1 cellular context compared by ENCODE assay signal in the genomic region with DNA sequence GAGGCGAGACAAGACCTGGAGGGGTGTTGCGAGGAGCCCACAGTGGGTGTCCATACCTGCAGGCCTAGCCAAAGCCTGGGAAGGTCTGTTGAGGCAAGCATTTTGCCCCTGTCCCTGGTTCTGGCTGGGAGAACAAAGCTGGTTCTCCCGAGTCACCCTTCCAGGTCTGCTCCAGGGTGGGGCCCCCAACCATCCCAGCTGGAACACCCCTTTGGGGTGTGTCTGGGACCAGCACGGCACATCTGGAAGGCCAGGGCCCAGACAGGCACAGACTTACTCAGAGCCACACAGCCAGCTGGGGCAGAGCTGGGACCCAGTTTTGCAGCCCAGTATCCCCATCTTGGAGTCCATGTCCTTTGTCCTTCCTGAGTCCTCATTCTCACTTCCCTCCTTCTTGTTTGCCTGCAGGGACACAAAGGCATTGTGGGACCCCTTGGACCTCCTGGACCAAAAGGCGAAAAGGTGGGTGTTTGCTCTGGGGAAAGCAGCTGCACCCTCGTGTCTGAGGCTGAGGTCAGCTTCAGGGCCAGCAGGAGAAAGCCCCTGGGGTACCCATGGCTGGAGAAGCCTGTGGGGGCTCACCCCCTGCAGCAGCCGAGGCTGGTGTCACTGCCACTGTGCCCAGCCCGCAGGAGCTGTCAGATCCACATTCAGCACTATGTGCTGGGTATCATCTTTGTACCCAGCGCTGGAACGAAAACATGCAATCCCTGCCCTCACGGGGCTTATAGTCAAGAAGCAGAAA.
TF ChIP-seq lines count a peak whose summit lies in the region.

No MANE protein-coding gene starts in this region.

TF ChIP-seq in HepG2, 621 proteins besides CTCF, POLR2A, EP300 and RAD21:
- TF ChIP-seq, protein P1, sequence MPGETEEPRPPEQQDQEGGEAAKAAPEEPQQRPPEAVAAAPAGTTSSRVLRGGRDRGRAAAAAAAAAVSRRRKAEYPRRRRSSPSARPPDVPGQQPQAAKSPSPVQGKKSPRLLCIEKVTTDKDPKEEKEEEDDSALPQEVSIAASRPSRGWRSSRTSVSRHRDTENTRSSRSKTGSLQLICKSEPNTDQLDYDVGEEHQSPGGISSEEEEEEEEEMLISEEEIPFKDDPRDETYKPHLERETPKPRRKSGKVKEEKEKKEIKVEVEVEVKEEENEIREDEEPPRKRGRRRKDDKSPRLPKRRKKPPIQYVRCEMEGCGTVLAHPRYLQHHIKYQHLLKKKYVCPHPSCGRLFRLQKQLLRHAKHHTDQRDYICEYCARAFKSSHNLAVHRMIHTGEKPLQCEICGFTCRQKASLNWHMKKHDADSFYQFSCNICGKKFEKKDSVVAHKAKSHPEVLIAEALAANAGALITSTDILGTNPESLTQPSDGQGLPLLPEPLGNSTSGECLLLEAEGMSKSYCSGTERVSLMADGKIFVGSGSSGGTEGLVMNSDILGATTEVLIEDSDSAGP (CRISPR knock-in tag; IDR thresholded peaks at IDR 0.05; ENCODE audit: borderline replicate concordance): no peak
- TF ChIP-seq ZNF121 (CRISPR knock-in tag; IDR thresholded peaks at IDR 0.05) (no peak), EEA1 (CRISPR knock-in tag; IDR thresholded peaks at IDR 0.05; ENCODE audit: borderline replicate concordance) (no peak), TFDP2 (CRISPR knock-in tag; IDR thresholded peaks at IDR 0.05) (no peak), HOXA7 (CRISPR knock-in tag; IDR thresholded peaks at IDR 0.05) (no peak), PRDM4 (CRISPR knock-in tag; IDR thresholded peaks at IDR 0.05; ENCODE audit: borderline replicate concordance) (no peak), MXD4 (CRISPR knock-in tag; IDR thresholded peaks at IDR 0.05) (no peak), DMAP1 (CRISPR knock-in tag; IDR thresholded peaks at IDR 0.05) (no peak), RBM22 (optimal IDR thresholded peaks at IDR 0.05; ENCODE audit: low read length) (peak; percentile 59), MTA1 (CRISPR knock-in tag; IDR thresholded peaks at IDR 0.05; ENCODE audit: borderline replicate concordance) (no peak), AGO2 (optimal IDR thresholded peaks at IDR 0.05; ENCODE audit: low read depth, low read length) (peak; percentile 70), CREB1 (IDR thresholded peaks at IDR 0.05) (no peak), CREB1 (CRISPR knock-in tag; IDR thresholded peaks at IDR 0.05) (no peak), ZFP1 (CRISPR knock-in tag; IDR thresholded peaks at IDR 0.05) (no peak), AKAP8 (CRISPR knock-in tag; IDR thresholded peaks at IDR 0.05) (no peak), ZBTB7B (CRISPR knock-in tag; IDR thresholded peaks at IDR 0.05) (no peak)
- TF ChIP-seq, protein P2, sequence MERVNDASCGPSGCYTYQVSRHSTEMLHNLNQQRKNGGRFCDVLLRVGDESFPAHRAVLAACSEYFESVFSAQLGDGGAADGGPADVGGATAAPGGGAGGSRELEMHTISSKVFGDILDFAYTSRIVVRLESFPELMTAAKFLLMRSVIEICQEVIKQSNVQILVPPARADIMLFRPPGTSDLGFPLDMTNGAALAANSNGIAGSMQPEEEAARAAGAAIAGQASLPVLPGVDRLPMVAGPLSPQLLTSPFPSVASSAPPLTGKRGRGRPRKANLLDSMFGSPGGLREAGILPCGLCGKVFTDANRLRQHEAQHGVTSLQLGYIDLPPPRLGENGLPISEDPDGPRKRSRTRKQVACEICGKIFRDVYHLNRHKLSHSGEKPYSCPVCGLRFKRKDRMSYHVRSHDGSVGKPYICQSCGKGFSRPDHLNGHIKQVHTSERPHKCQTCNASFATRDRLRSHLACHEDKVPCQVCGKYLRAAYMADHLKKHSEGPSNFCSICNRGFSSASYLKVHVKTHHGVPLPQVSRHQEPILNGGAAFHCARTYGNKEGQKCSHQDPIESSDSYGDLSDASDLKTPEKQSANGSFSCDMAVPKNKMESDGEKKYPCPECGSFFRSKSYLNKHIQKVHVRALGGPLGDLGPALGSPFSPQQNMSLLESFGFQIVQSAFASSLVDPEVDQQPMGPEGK (CRISPR knock-in tag; IDR thresholded peaks at IDR 0.05): no peak
